In the genomic region with DNA sequence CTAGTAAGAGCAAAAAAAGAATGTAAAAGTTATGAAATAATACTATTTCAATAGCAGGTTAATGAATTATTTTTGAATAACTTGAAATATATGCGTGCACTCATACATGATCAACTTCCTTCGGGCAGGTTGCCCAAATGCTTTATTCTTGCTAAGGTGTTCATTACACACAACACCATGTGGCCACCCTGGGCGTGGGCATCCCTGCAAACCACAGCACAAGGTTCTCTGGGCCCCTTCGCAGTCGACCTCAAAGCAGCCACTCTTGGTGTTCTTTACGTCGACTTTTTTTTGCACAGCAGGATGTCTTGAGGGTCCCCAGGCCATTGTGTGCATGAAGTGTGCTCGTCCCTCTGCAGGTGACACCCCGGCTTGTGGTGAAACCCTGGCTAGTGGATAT, we compare ENCODE assay signal across 10 cellular contexts.
DNase-seq lines count a peak whose midpoint lies in the region; ATAC-seq lines count a peak whose summit lies in the region.
"Had no signal": no experiment of that assay in that cellular context is flagged by ENCODE, and none has a peak within 500 bp of the region (broad histone marks: within the 10 kb centered on the region; RNA-seq: fewer than 3 reads in every experiment).

No MANE protein-coding gene starts in this region.

- no peaks in the 10 kb centered on the region for H3K36me3 ChIP-seq in mucosa of stomach (ENCODE audit: control insufficient read depth, insufficient read depth, low read length)
- H3K36me3 ChIP-seq: ovary had no signal

- H3K4me3 ChIP-seq in mucosa of stomach (ENCODE audit: low read length): no peak overlapping the region

- peak; percentile 16 for DNase-seq in LoVo (ENCODE audit: low spot score)
- no peak for DNase-seq in caudate nucleus (lab: John Stamatoyannopoulos, UW)
- DNase-seq in stimulated activated CD4-positive, alpha-beta T cell treated with anti-CD3 and anti-CD28 coated beads, Interleukin-12 subunit alpha, Interleukin-12 subunit beta, amount 100 ng/mL, for 4 hours: no peak
- DNase-seq in amygdala (lab: John Stamatoyannopoulos, UW): no peak
- no peak for DNase-seq in sciatic nerve (ENCODE audit: low spot score)
- DNase-seq: NCI-H1417; ovary; stimulated activated CD4-positive, alpha-beta T cell treated with anti-CD3 and anti-CD28 coated beads, Interleukin-4, amount 100 ng/mL, for 24 hours had no signal

- H3K9me3 ChIP-seq in mucosa of stomach (ENCODE audit: control insufficient read depth, low read length): no peaks in the 10 kb centered on the region
- H3K9me3 ChIP-seq: ovary had no signal

- no peaks in the 10 kb centered on the region for H3K27me3 ChIP-seq in mucosa of stomach (ENCODE audit: control insufficient read depth, insufficient read depth, low read length)
- H3K27me3 ChIP-seq: ovary had no signal

- H3K27ac ChIP-seq in caudate nucleus (ENCODE audit: low read depth, low read length) (peak overlapping the region; percentile 95), temporal lobe (ENCODE audit: low read depth, low read length) (peak overlapping the region; percentile 97)
- H3K27ac ChIP-seq: ovary had no signal

- intact Hi-C loops in sciatic nerve (cut with DNase I): no loop called here

- ATAC-seq in sciatic nerve: no peak

- H3K9ac ChIP-seq in mucosa of stomach (ENCODE audit: low read length): peak overlapping the region; percentile 60

- H3K4me1 ChIP-seq in mucosa of stomach (ENCODE audit: control insufficient read depth, insufficient read depth, low read length): peaks cover 35% of the 10 kb centered on the region
